In the genomic region with DNA sequence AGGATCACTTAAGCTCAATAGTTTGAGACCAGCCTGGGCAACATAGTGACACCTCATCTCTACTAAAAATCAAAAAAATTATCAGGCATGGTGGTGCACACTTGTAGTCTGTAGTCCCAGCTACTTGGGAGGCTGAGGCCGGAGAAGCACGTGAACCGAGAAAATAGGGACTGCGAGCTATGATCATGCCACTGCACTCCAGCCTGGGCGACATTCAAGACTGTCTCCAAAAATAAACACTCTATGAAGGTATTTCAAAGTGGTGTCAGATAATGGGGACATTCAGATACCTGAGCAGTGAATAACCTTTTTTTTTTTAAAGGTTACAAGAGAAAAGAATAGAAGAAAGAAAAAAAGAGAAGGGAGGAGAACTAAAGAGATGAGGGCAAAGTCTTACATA, we compare ENCODE assay signal across 21 cellular contexts.
"Had no signal": no experiment of that assay in that cellular context is flagged by ENCODE, and none has a peak within 500 bp of the region (broad histone marks: within the 10 kb centered on the region; RNA-seq: fewer than 3 reads in every experiment).

No MANE protein-coding gene starts in this region.

- H3K27ac ChIP-seq: coronary artery, dorsolateral prefrontal cortex, esophagus muscularis mucosa, foreskin keratinocyte, heart left ventricle, hepatocyte, left ventricle myocardium inferior, lower lobe of right lung had no signal

- H3K27ac Mint-ChIP-seq: immature natural killer cell, mesothelial cell of epicardium had no signal

- DNase-seq: dermis blood vessel endothelial cell; dorsolateral prefrontal cortex; effector CD4-positive, alpha-beta T cell; effector memory CD4-positive, alpha-beta T cell; foreskin keratinocyte; heart left ventricle; hypothalamus; immature natural killer cell; islet precursor cell; kidney; kidney glomerular epithelial cell; left colon; left ventricle myocardium inferior; lower lobe of right lung; mesenchymal stem cell; mucosa of descending colon; naive B cell had no signal

- H3K27me3 Mint-ChIP-seq: naive B cell had no signal

- H3K9me3 ChIP-seq: esophagus muscularis mucosa, heart left ventricle, left ventricle myocardium inferior, lower lobe of right lung, mucosa of descending colon had no signal

- H3K36me3 ChIP-seq: esophagus muscularis mucosa, heart left ventricle, left ventricle myocardium inferior, lower lobe of right lung had no signal

- ATAC-seq: foreskin keratinocyte, heart left ventricle, left colon, lower lobe of right lung, mucosa of descending colon had no signal

- H3K4me2 ChIP-seq: hepatocyte had no signal

- H3K36me3 Mint-ChIP-seq: immature natural killer cell, mesothelial cell of epicardium, naive B cell had no signal

- H3K4me3 Mint-ChIP-seq: immature natural killer cell, mesothelial cell of epicardium, naive B cell had no signal

- H3K27me3 ChIP-seq: dorsolateral prefrontal cortex, esophagus muscularis mucosa, foreskin keratinocyte, heart left ventricle, hepatocyte had no signal

- H3K9me3 Mint-ChIP-seq: immature natural killer cell, mesothelial cell of epicardium, naive B cell had no signal

- H2AFZ ChIP-seq: hepatocyte had no signal

- H3K4me3 ChIP-seq: coronary artery, dorsolateral prefrontal cortex, esophagus muscularis mucosa, heart left ventricle, hepatocyte, left ventricle myocardium inferior, lower lobe of right lung, mucosa of descending colon had no signal
